33 cellular contexts compared by ENCODE assay signal in genomic region chr13:25141042-25141441, GRCh38. TPM values are rescaled to one million over a fixed set of nuclear protein-coding genes. Genes with fewer than 3 reads are reported as not detected.
"Had no signal": no experiment of that assay in that cellular context is flagged by ENCODE, and none has a peak within 500 bp of the region (broad histone marks: within the 10 kb centered on the region; RNA-seq: fewer than 3 reads in every experiment).

No MANE protein-coding gene starts in this region.

- H3K4me2 ChIP-seq: neural progenitor cell, smooth muscle cell had no signal

- H3K79me2 ChIP-seq: parathyroid adenoma had no signal

- H3K4me3 Mint-ChIP-seq: naive thymus-derived CD4-positive, alpha-beta T cell; nephron; neural progenitor cell; stimulated activated memory B cell treated with anti-CD40 and anti-IgM and Interleukin-4, amounts not matched to agents 10 μg/mL and 1 μg/mL and 100 μg/mL, for 72 hours; stimulated activated naive CD8-positive, alpha-beta T cell treated with anti-CD3 and anti-CD28 coated beads, Interleukin-15, Interleukin-2, amounts not matched to agents 100 ng/mL and 50 ng/mL, for 24 hours; type B pancreatic cell had no signal

- H3K9ac ChIP-seq: neural progenitor cell, parathyroid adenoma had no signal

- H3K4me1 Mint-ChIP-seq: stimulated activated memory B cell treated with anti-CD40 and anti-IgM and Interleukin-4, amounts not matched to agents 10 μg/mL and 1 μg/mL and 100 μg/mL, for 72 hours had no signal

- H3K4me3 ChIP-seq: neural progenitor cell, ovary, psoas muscle, skin epidermis, smooth muscle cell, spleen, suprapubic skin, testis, tibial artery, transverse colon, upper lobe of right lung, uterus had no signal

- ATAC-seq: naive thymus-derived CD4-positive, alpha-beta T cell; psoas muscle; right cardiac atrium; sciatic nerve; stimulated activated memory B cell treated with anti-CD40 and anti-IgM and Interleukin-4, amounts not matched to agents 10 μg/mL and 1 μg/mL and 100 μg/mL, for 72 hours; upper lobe of right lung had no signal

- H3K36me3 Mint-ChIP-seq: stimulated activated memory B cell treated with anti-CD40 and anti-IgM and Interleukin-4, amounts not matched to agents 10 μg/mL and 1 μg/mL and 100 μg/mL, for 72 hours; type B pancreatic cell had no signal

- H3K27me3 ChIP-seq: ovary, testis, uterus had no signal

- H3K4me1 ChIP-seq: parathyroid adenoma, psoas muscle, spleen, suprapubic skin, testis, tibial artery, transverse colon, upper lobe of right lung, uterus had no signal

- H3K27ac ChIP-seq: neural progenitor cell, ovary, parathyroid adenoma, psoas muscle, skin epidermis, spleen, suprapubic skin, testis, tibial artery, transverse colon, upper lobe of right lung, uterus had no signal

- DNase-seq: naive thymus-derived CD4-positive, alpha-beta T cell; occipital lobe; ovary; posterior cingulate gyrus; psoas muscle; right cardiac atrium; spleen; stimulated activated CD4-positive, alpha-beta T cell treated with anti-CD3 and anti-CD28 coated beads, Interleukin-12 subunit alpha, Interleukin-12 subunit beta, amount 100 ng/mL, for 4 hours; stimulated activated CD4-positive, alpha-beta T cell treated with anti-CD3 and anti-CD28 coated beads, Interleukin-1b, Interleukin-23, amount 100 ng/mL, for 48 hours; stimulated activated CD4-positive, alpha-beta T cell treated with anti-CD3 and anti-CD28 coated beads, Interleukin-4, amount 100 ng/mL, for 1 hour; stimulated activated CD4-positive, alpha-beta T cell treated with anti-CD3 and anti-CD28 coated beads, Interleukin-4, amount 100 ng/mL, for 4 hours; stimulated activated CD8-positive, alpha-beta memory T cell treated with anti-CD3 and anti-CD28 coated beads, Interleukin-4, amount 100 ng/mL, for 48 hours; stimulated activated naive CD4-positive, alpha-beta T cell; substantia nigra; testis; tibial artery; transverse colon; upper lobe of right lung; uterus had no signal

- H3K9me3 ChIP-seq: ovary, psoas muscle, spleen, suprapubic skin, testis, tibial artery, transverse colon, upper lobe of right lung, uterus had no signal

- H3K36me3 ChIP-seq: neural progenitor cell, ovary, spleen, suprapubic skin, tibial artery, transverse colon, upper lobe of right lung, uterus had no signal

- H3K9me3 Mint-ChIP-seq: nephron; stimulated activated memory B cell treated with anti-CD40 and anti-IgM and Interleukin-4, amounts not matched to agents 10 μg/mL and 1 μg/mL and 100 μg/mL, for 72 hours; stimulated activated naive CD8-positive, alpha-beta T cell treated with anti-CD3 and anti-CD28 coated beads, Interleukin-15, Interleukin-2, amounts not matched to agents 100 ng/mL and 50 ng/mL, for 24 hours had no signal

- H2AFZ ChIP-seq: neural progenitor cell, parathyroid adenoma had no signal

- H3K27ac Mint-ChIP-seq: naive thymus-derived CD4-positive, alpha-beta T cell; nephron; progenitor cell of endocrine pancreas; stimulated activated memory B cell treated with anti-CD40 and anti-IgM and Interleukin-4, amounts not matched to agents 10 μg/mL and 1 μg/mL and 100 μg/mL, for 72 hours; stimulated activated naive CD8-positive, alpha-beta T cell treated with anti-CD3 and anti-CD28 coated beads, Interleukin-15, Interleukin-2, amounts not matched to agents 100 ng/mL and 50 ng/mL, for 24 hours; type B pancreatic cell had no signal

RNA-seq across cellular contexts. Expression of gene AMER2, which starts 31.0 kb away (rescaled TPM):
- total RNA-seq: naive thymus-derived CD4-positive, alpha-beta T cell; osteoblast; renal cortical epithelial cell; right cardiac atrium; spleen; upper lobe of right lung had no signal
- polyA plus RNA-seq: right cardiac atrium, smooth muscle cell, spleen had no signal

RNA-seq across cellular contexts. Expression of gene PABPC3, which starts 45.1 kb away (rescaled TPM):
- total RNA-seq: occipital lobe had no signal
- polyA plus RNA-seq: neural cell had no signal
